ENCODE assay signal across 22 cellular contexts in genomic region chr20:51127713-51128112, GRCh38.
DNase-seq lines count a peak whose midpoint lies in the region; ATAC-seq, FAIRE-seq and TF ChIP-seq lines count a peak whose summit lies in the region.
"Had no signal": no experiment of that assay in that cellular context is flagged by ENCODE, and none has a peak within 500 bp of the region (broad histone marks: within the 10 kb centered on the region; RNA-seq: fewer than 3 reads in every experiment).

No MANE protein-coding gene starts in this region.

- no peaks in the 10 kb centered on the region for H3K9me3 ChIP-seq in pancreas
- H3K9me3 ChIP-seq: lower lobe of right lung, right atrium auricular region, testis had no signal

- 55 to 74% methylated on average over 4 of the region's 4 CpGs for WGBS in pancreas, 2 donors

- no peak overlapping the region for H3K4me3 ChIP-seq in pancreas
- H3K4me3 ChIP-seq: lower lobe of right lung, right atrium auricular region, testis had no signal

- peaks cover 21% of the 10 kb centered on the region for H3K27me3 Mint-ChIP-seq in activated naive CD8-positive, alpha-beta T cell treated with anti-CD3 and anti-CD28 coated beads, Interleukin-2, amount 50 U/mL, for 24 hours
- H3K27me3 Mint-ChIP-seq in activated naive CD8-positive, alpha-beta T cell treated with anti-CD3 and anti-CD28 coated beads for 36 hours, result peaks cover 40% of the 10 kb centered on the region

- H3K4me1 Mint-ChIP-seq in activated naive CD8-positive, alpha-beta T cell treated with anti-CD3 and anti-CD28 coated beads, Interleukin-2, amount 50 U/mL, for 24 hours, result peaks cover 29% of the 10 kb centered on the region
- H3K4me1 Mint-ChIP-seq in activated naive CD8-positive, alpha-beta T cell treated with anti-CD3 and anti-CD28 coated beads for 36 hours, result peaks cover 11% of the 10 kb centered on the region

- H3K27me3 ChIP-seq in foreskin keratinocyte (no peaks in the 10 kb centered on the region), pancreas (no peaks in the 10 kb centered on the region)
- H3K27me3 ChIP-seq: right atrium auricular region, testis had no signal

- H3K27ac ChIP-seq in foreskin keratinocyte (peak overlapping the region; percentile 88), pancreas (no peak overlapping the region)
- H3K27ac ChIP-seq: lower lobe of right lung, right atrium auricular region, testis, WERI-Rb-1 had no signal

- H3K36me3 Mint-ChIP-seq in activated naive CD8-positive, alpha-beta T cell treated with anti-CD3 and anti-CD28 coated beads, Interleukin-2, amount 50 U/mL, for 24 hours (ENCODE audit: low read depth), result no peaks in the 10 kb centered on the region
- no peaks in the 10 kb centered on the region for H3K36me3 Mint-ChIP-seq in activated naive CD8-positive, alpha-beta T cell treated with anti-CD3 and anti-CD28 coated beads for 36 hours
- H3K36me3 Mint-ChIP-seq: IgD-negative memory B cell had no signal

- intact Hi-C loops in pancreas (cut with DNase I), result no loop called here

- H3K4me3 Mint-ChIP-seq in activated naive CD8-positive, alpha-beta T cell treated with anti-CD3 and anti-CD28 coated beads, Interleukin-2, amount 50 U/mL, for 24 hours, result peak overlapping the region; percentile 30
- H3K4me3 Mint-ChIP-seq in activated naive CD8-positive, alpha-beta T cell treated with anti-CD3 and anti-CD28 coated beads for 36 hours, result no peak overlapping the region

- ATAC-seq in activated naive CD8-positive, alpha-beta T cell treated with anti-CD3 and anti-CD28 coated beads, Interleukin-2, amount 50 U/mL, for 24 hours, result peak; percentile 29
- ATAC-seq in foreskin keratinocyte (peak; percentile 3), pancreas (no peak), GM18868 (IDR thresholded peaks at IDR 0.05; ENCODE audit: unreplicated experiment) (no peak)
- ATAC-seq: lower lobe of right lung had no signal

- peak overlapping the region; percentile 77 for H3K27ac Mint-ChIP-seq in activated naive CD8-positive, alpha-beta T cell treated with anti-CD3 and anti-CD28 coated beads, Interleukin-2, amount 50 U/mL, for 24 hours
- no peak overlapping the region for H3K27ac Mint-ChIP-seq in activated naive CD8-positive, alpha-beta T cell treated with anti-CD3 and anti-CD28 coated beads for 36 hours
- H3K27ac Mint-ChIP-seq: IgD-negative memory B cell had no signal

- DNase-seq in activated naive CD8-positive, alpha-beta T cell treated with anti-CD3 and anti-CD28 coated beads, Interleukin-2, amount 50 U/mL, for 24 hours, result peak; percentile 5
- no peak for DNase-seq in activated naive CD8-positive, alpha-beta T cell treated with anti-CD3 and anti-CD28 coated beads for 36 hours
- DNase-seq in M059J (ENCODE audit: low read depth) (peak; percentile 27), foreskin keratinocyte (no peak), ureter (ENCODE audit: low spot score) (peak; percentile 15), pancreas (no peak), SIG-M5 (lab: John Stamatoyannopoulos, UW) (no peak)
- DNase-seq: activated effector memory CD4-positive, alpha-beta T cell treated with anti-CD3 and anti-CD28 coated beads, Interleukin-2, amount 50 U/mL, for 16 hours; DMS79; H7; hypothalamus; lower lobe of right lung; MM.1S; NCI-H2171; NCI-H526 treated with DMSO at 0.1 percent for 48 hours; SHP77 treated with DMSO at 0.1 percent for 48 hours; testis; WERI-Rb-1 had no signal

- H3K9me3 Mint-ChIP-seq in activated naive CD8-positive, alpha-beta T cell treated with anti-CD3 and anti-CD28 coated beads, Interleukin-2, amount 50 U/mL, for 24 hours, result no peaks in the 10 kb centered on the region
- H3K9me3 Mint-ChIP-seq in activated naive CD8-positive, alpha-beta T cell treated with anti-CD3 and anti-CD28 coated beads for 36 hours, result no peaks in the 10 kb centered on the region
- H3K9me3 Mint-ChIP-seq: IgD-negative memory B cell had no signal

- no peak for FAIRE-seq in pancreas (lab: Jason Lieb, UNC)
- FAIRE-seq: frontal cortex had no signal

- TF ChIP-seq CTCF in foreskin keratinocyte (conservative IDR thresholded peaks at IDR 0.05) (no peak), pancreas (IDR thresholded peaks at IDR 0.05) (no peak)

- H3K36me3 ChIP-seq in pancreas, result no peaks in the 10 kb centered on the region
- H3K36me3 ChIP-seq: lower lobe of right lung, right atrium auricular region, WERI-Rb-1 had no signal

- peaks cover 41% of the 10 kb centered on the region for H3K4me1 ChIP-seq in foreskin keratinocyte
- no peaks in the 10 kb centered on the region for H3K4me1 ChIP-seq in pancreas
- H3K4me1 ChIP-seq: lower lobe of right lung, right atrium auricular region, testis had no signal

Comparison
In these comparisons a context has a peak if more than half of its experiments do, and no peak if none do; other contexts are left out.
1. DNase-seq: peak in activated naive CD8-positive, alpha-beta T cell treated with anti-CD3 and anti-CD28 coated beads, Interleukin-2, amount 50 U/mL, for 24 hours (single experiment), M059J (single experiment) and ureter (single experiment); none in activated naive CD8-positive, alpha-beta T cell treated with anti-CD3 and anti-CD28 coated beads for 36 hours (single experiment), foreskin keratinocyte (0 of 2), pancreas (0 of 6) and SIG-M5 (single experiment).
2. ATAC-seq: peak in activated naive CD8-positive, alpha-beta T cell treated with anti-CD3 and anti-CD28 coated beads, Interleukin-2, amount 50 U/mL, for 24 hours (single experiment) and foreskin keratinocyte (single experiment); none in pancreas (0 of 4) and GM18868 (single experiment).